Comparison of ENCODE assay signal across 22 cellular contexts in the genomic region with DNA sequence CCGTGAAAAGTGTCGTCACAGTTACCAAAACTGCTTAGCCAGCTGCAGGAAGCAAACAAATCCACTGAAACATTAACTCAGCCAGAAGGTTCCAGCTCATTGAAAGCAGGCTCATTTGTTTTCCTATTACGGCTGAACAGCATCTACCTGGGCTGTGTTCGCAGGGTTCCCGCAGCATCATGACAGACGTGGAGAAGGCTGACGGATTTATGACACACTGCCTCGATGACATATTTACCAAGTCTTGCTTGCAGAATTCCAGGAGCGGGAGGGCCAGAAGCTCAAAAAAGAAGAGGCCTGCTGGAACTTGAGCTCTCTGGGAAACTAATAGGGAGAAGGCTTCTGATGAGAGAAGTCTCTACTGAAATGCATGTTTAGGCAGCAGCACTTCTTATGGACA.
"Had no signal": no experiment of that assay in that cellular context is flagged by ENCODE, and none has a peak within 500 bp of the region (broad histone marks: within the 10 kb centered on the region; RNA-seq: fewer than 3 reads in every experiment).

No MANE protein-coding gene starts in this region.

- H3K36me3 ChIP-seq: colonic mucosa, esophagus muscularis mucosa, right atrium auricular region, transverse colon, vagina had no signal

- H3K4me1 ChIP-seq: body of pancreas, colonic mucosa, esophagus muscularis mucosa, right atrium auricular region, transverse colon, vagina had no signal

- DNase-seq: activated B cell treated with CpG ODN at 0.5 μM for 24 hours; activated CD4-positive, alpha-beta T cell treated with anti-CD3 and anti-CD28 coated beads for 48 hours; activated CD8-positive, alpha-beta T cell treated with anti-CD3 and anti-CD28 coated beads for 36 hours; activated effector memory CD4-positive, alpha-beta T cell treated with anti-CD3 and anti-CD28 coated beads, Interleukin-2, amount 50 U/mL, for 16 hours; activated T-cell treated with anti-CD3 and anti-CD28 coated beads, Interleukin-2, amount 50 U/mL, for 4 hours; amniotic stem cell; body of pancreas; central memory CD4-positive, alpha-beta T cell; colonic mucosa; hypothalamus; mesenchymal stem cell; natural killer cell; posterior cingulate gyrus; small intestine; stimulated activated CD4-positive, alpha-beta T cell treated with anti-CD3 and anti-CD28 coated beads, Interleukin-4, amount 100 ng/mL, for 4 hours; stimulated activated CD8-positive, alpha-beta memory T cell treated with anti-CD3 and anti-CD28 coated beads, Interleukin-4, amount 100 ng/mL, for 48 hours; stimulated activated naive CD4-positive, alpha-beta T cell treated with Interleukin-2 at 50 U/mL for 16 hours; substantia nigra; transverse colon had no signal

- ATAC-seq: activated CD8-positive, alpha-beta T cell treated with anti-CD3 and anti-CD28 coated beads for 36 hours; activated T-cell treated with anti-CD3 and anti-CD28 coated beads, Interleukin-2, amount 50 U/mL, for 4 hours; body of pancreas; natural killer cell had no signal

- H3K27ac ChIP-seq: body of pancreas, colonic mucosa, esophagus muscularis mucosa, right atrium auricular region, transverse colon, vagina had no signal

- H3K9me3 ChIP-seq: body of pancreas, colonic mucosa, esophagus muscularis mucosa, right atrium auricular region, transverse colon, vagina had no signal

- H3K27me3 ChIP-seq: body of pancreas, colonic mucosa, esophagus muscularis mucosa, right atrium auricular region, transverse colon, vagina had no signal

- H3K4me3 ChIP-seq: body of pancreas, colonic mucosa, esophagus muscularis mucosa, right atrium auricular region, transverse colon, vagina had no signal
